In the genomic region with DNA sequence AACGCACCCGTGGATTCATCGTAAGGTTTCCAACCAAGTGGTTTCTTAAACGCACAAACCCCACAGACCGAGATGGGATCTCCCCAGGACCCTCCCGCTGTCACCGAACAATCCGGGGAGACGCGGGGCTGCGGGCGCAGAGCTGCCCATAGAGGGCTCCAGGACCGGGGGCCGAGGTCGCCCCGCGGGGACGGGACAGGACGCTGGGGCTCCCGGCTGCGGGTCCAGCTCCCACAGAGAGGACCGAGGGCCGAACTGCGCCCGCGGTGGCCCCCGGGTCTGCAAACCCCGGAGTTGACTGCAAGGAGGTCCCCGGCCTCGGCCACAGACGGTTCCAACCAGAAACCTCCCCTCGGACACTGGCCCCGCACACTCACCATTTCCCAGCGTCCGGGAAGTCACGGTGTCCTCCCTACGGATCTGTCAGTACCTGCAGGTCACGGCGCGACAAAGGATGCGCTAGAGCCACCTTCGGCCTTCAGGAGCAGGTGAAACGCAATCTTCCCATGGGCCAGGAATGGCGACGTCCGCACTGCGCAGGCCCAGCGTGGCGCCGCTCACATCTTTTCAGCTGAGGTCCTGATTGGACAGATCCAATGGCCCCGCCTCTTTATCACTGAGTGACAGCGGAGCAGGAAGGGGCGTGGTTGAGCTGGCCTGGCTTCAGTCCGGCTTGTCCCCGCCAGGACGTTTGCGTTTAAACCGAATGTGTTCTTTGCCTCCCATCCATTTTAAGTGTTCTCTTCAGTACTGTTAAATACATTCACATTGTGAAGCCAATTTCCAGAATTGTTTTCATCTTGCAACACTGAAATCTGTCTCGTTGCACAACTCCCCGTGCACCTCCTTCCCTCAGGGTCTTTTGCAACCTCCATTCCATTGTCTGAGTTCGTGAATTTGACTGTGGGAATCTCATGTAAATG, we compare ENCODE assay signal across 8 cellular contexts. TPM values are rescaled to one million over a fixed set of nuclear protein-coding genes. Genes with fewer than 3 reads are reported as not detected.
A peak's percentile ranks its signal among the peaks of the same experiment; 100 is the strongest.
DNase-seq lines count a peak whose midpoint lies in the region; ATAC-seq and TF ChIP-seq lines count a peak whose summit lies in the region.

A gene (minus strand): TSS at position 534 of the 923 bp plus-strand sequence. CDS start 154 bp downstream, at position 380.

- H3K4me3 ChIP-seq in Peyer's patch: peak within 1 kb of the TSS; percentile 79 to 98 (median 88)
- H3K4me3 ChIP-seq in fibroblast of mammary gland (ENCODE audit: control insufficient read depth, low read depth, low read length): peak within 1 kb of the TSS; percentile 93
- H3K4me3 ChIP-seq in naive thymus-derived CD4-positive, alpha-beta T cell (ENCODE audit: low read length): peak within 1 kb of the TSS; percentile 78

- no peak for TF ChIP-seq RAD21 in Ishikawa (IDR thresholded peaks at IDR 0.05; ENCODE audit: low read depth)

- H3K27me3 ChIP-seq in Peyer's patch: no peaks in the 10 kb centered on the region
- H3K27me3 ChIP-seq in naive thymus-derived CD4-positive, alpha-beta T cell (ENCODE audit: control insufficient read depth in 2 of 2, insufficient read depth in 2 of 2, low read length in 2 of 2): no peaks in the 10 kb centered on the region

- POLR2A ChIA-PET in naive thymus-derived CD4-positive, alpha-beta T cell (lab: Charles Lee): interaction anchor here (0.6 to 6.1 kb wide), 28 partner anchors 10 to 224 kb away, joined by 3 to 119 read pairs (median 4); a partner anchor contains a TSS

- H3K27me3 Mint-ChIP-seq in naive thymus-derived CD4-positive, alpha-beta T cell: no peaks in the 10 kb centered on the region
- no peaks in the 10 kb centered on the region for H3K27me3 Mint-ChIP-seq in stimulated activated memory B cell treated with anti-CD40 and anti-IgM and Interleukin-4, amounts not matched to agents 10 μg/mL and 1 μg/mL and 100 μg/mL, for 72 hours

- intact Hi-C loops in naive thymus-derived CD4-positive, alpha-beta T cell (cut with micrococcal nuclease): loop anchor here (1.0 to 10.0 kb wide), 11 partner anchors 14 to 1192 kb away; a partner anchor contains a TSS

- H3K36me3 Mint-ChIP-seq in naive thymus-derived CD4-positive, alpha-beta T cell: peaks cover 13 to 47% (median 42%) of the 10 kb centered on the region in 5 donors
- H3K36me3 Mint-ChIP-seq in stimulated activated memory B cell treated with anti-CD40 and anti-IgM and Interleukin-4, amounts not matched to agents 10 μg/mL and 1 μg/mL and 100 μg/mL, for 72 hours: peaks cover 31% of the 10 kb centered on the region

- no peak for TF ChIP-seq EP300 in Ishikawa (IDR thresholded peaks at IDR 0.05; ENCODE audit: borderline replicate concordance)

- H3K4me1 ChIP-seq in Peyer's patch: peaks cover 0 to 5% (median 0%) of the 10 kb centered on the region in 4 donors
- peaks cover 3 to 7% of the 10 kb centered on the region in 2 donors for H3K4me1 ChIP-seq in naive thymus-derived CD4-positive, alpha-beta T cell (ENCODE audit: control insufficient read depth in 2 of 2, insufficient read depth in 2 of 2, low read length in 2 of 2)

- TF ChIP-seq POLR2A in Peyer's patch (IDR thresholded peaks at IDR 0.05): peak; percentile 42 to 56

- peak; percentile 91 for DNase-seq in DMS79 (lab: John Stamatoyannopoulos, UW)
- peak; percentile 85 to 98 (median 96) for DNase-seq in Peyer's patch
- peak; percentile 81 to 83 for DNase-seq in activated T-helper 1 cell treated with anti-CD3 and anti-CD28 coated beads, Interleukin-2, amount 50 U/mL, for 16 hours (ENCODE audit: low read depth in 1 of 2, low spot score in 1 of 2)
- DNase-seq in fibroblast of mammary gland (ENCODE audit: low read depth): peak; percentile 91
- peak; percentile 69 to 91 (median 89) for DNase-seq in naive thymus-derived CD4-positive, alpha-beta T cell

- peak within 1 kb of the TSS; percentile 64 to 85 (median 74) for H3K27ac ChIP-seq in Peyer's patch
- peak within 1 kb of the TSS; percentile 87 for H3K27ac ChIP-seq in naive thymus-derived CD4-positive, alpha-beta T cell (ENCODE audit: low read depth, low read length)

- peak; percentile 100 for ATAC-seq in GM21619 (IDR thresholded peaks at IDR 0.05; ENCODE audit: unreplicated experiment)
- ATAC-seq in naive thymus-derived CD4-positive, alpha-beta T cell: peak; percentile 100
- ATAC-seq in stimulated activated memory B cell treated with anti-CD40 and anti-IgM and Interleukin-4, amounts not matched to agents 10 μg/mL and 1 μg/mL and 100 μg/mL, for 72 hours: peak; percentile 100

- H3K9me3 ChIP-seq in Peyer's patch: peaks cover 0 to 26% (median 3%) of the 10 kb centered on the region in 4 donors
- H3K9me3 ChIP-seq in naive thymus-derived CD4-positive, alpha-beta T cell (ENCODE audit: control insufficient read depth in 2 of 3, low read length in 3 of 3): peaks cover 0 to 27% (median 0%) of the 10 kb centered on the region in 3 experiments

- H3K4me3 Mint-ChIP-seq in naive thymus-derived CD4-positive, alpha-beta T cell: peak within 1 kb of the TSS; percentile 93 to 100 (median 98)
- peak within 1 kb of the TSS; percentile 99 for H3K4me3 Mint-ChIP-seq in stimulated activated memory B cell treated with anti-CD40 and anti-IgM and Interleukin-4, amounts not matched to agents 10 μg/mL and 1 μg/mL and 100 μg/mL, for 72 hours

- TF ChIP-seq CTCF in Peyer's patch (IDR thresholded peaks at IDR 0.05): no peak
- TF ChIP-seq CTCF in fibroblast of mammary gland (conservative IDR thresholded peaks at IDR 0.05; ENCODE audit: control insufficient read depth, insufficient read depth, low read depth, low read length): no peak

- H3K4me1 Mint-ChIP-seq in naive thymus-derived CD4-positive, alpha-beta T cell: peaks cover 16 to 39% (median 21%) of the 10 kb centered on the region in 7 donors
- peaks cover 25% of the 10 kb centered on the region for H3K4me1 Mint-ChIP-seq in stimulated activated memory B cell treated with anti-CD40 and anti-IgM and Interleukin-4, amounts not matched to agents 10 μg/mL and 1 μg/mL and 100 μg/mL, for 72 hours

- H3K27ac Mint-ChIP-seq in naive thymus-derived CD4-positive, alpha-beta T cell: peak within 1 kb of the TSS; percentile 93 to 98 (median 95)
- peak within 1 kb of the TSS; percentile 87 for H3K27ac Mint-ChIP-seq in stimulated activated memory B cell treated with anti-CD40 and anti-IgM and Interleukin-4, amounts not matched to agents 10 μg/mL and 1 μg/mL and 100 μg/mL, for 72 hours

- peaks cover 0 to 51% (median 27%) of the 10 kb centered on the region in 11 donors for H3K9me3 Mint-ChIP-seq in naive thymus-derived CD4-positive, alpha-beta T cell
- H3K9me3 Mint-ChIP-seq in stimulated activated memory B cell treated with anti-CD40 and anti-IgM and Interleukin-4, amounts not matched to agents 10 μg/mL and 1 μg/mL and 100 μg/mL, for 72 hours: no peaks in the 10 kb centered on the region

- CTCF ChIA-PET in naive thymus-derived CD4-positive, alpha-beta T cell (lab: Charles Lee): interaction anchor here (0.5 to 2.4 kb wide), 4 partner anchors 43 to 89 kb away, joined by 3 to 9 read pairs (median 6); a partner anchor contains a TSS

- H3K36me3 ChIP-seq in Peyer's patch: peaks cover 0 to 8% (median 0%) of the 10 kb centered on the region in 3 donors
- H3K36me3 ChIP-seq in naive thymus-derived CD4-positive, alpha-beta T cell (ENCODE audit: control insufficient read depth in 2 of 3, insufficient read depth in 3 of 3, low read length in 3 of 3): peaks cover 0 to 44% (median 6%) of the 10 kb centered on the region in 3 experiments

TF ChIP-seq in Ishikawa, 13 proteins besides CTCF, POLR2A, EP300 and RAD21 (continues in another document):
- no peak for TF ChIP-seq FOXM1 (IDR thresholded peaks at IDR 0.05; ENCODE audit: borderline replicate concordance, low read depth)
- TF ChIP-seq TEAD4 (IDR thresholded peaks at IDR 0.05): peak; percentile 8; the same call in 1 of the 2 replicates
- TF ChIP-seq, protein P1, sequence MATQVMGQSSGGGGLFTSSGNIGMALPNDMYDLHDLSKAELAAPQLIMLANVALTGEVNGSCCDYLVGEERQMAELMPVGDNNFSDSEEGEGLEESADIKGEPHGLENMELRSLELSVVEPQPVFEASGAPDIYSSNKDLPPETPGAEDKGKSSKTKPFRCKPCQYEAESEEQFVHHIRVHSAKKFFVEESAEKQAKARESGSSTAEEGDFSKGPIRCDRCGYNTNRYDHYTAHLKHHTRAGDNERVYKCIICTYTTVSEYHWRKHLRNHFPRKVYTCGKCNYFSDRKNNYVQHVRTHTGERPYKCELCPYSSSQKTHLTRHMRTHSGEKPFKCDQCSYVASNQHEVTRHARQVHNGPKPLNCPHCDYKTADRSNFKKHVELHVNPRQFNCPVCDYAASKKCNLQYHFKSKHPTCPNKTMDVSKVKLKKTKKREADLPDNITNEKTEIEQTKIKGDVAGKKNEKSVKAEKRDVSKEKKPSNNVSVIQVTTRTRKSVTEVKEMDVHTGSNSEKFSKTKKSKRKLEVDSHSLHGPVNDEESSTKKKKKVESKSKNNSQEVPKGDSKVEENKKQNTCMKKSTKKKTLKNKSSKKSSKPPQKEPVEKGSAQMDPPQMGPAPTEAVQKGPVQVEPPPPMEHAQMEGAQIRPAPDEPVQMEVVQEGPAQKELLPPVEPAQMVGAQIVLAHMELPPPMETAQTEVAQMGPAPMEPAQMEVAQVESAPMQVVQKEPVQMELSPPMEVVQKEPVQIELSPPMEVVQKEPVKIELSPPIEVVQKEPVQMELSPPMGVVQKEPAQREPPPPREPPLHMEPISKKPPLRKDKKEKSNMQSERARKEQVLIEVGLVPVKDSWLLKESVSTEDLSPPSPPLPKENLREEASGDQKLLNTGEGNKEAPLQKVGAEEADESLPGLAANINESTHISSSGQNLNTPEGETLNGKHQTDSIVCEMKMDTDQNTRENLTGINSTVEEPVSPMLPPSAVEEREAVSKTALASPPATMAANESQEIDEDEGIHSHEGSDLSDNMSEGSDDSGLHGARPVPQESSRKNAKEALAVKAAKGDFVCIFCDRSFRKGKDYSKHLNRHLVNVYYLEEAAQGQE (IDR thresholded peaks at IDR 0.05; ENCODE audit: low read depth): no peak
- TF ChIP-seq TAF1 (IDR thresholded peaks at IDR 0.05; ENCODE audit: low read depth): peak; percentile 88
- TF ChIP-seq YY1 (IDR thresholded peaks at IDR 0.05; ENCODE audit: low read depth): peak; percentile 90
- TF ChIP-seq, protein P2, sequence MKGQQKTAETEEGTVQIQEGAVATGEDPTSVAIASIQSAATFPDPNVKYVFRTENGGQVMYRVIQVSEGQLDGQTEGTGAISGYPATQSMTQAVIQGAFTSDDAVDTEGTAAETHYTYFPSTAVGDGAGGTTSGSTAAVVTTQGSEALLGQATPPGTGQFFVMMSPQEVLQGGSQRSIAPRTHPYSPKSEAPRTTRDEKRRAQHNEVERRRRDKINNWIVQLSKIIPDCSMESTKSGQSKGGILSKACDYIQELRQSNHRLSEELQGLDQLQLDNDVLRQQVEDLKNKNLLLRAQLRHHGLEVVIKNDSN (IDR thresholded peaks at IDR 0.05): no peak
- TF ChIP-seq CREB1 (IDR thresholded peaks at IDR 0.05; ENCODE audit: low read depth): 0 out of 2 replicates have a peak, but pooled peaks have one; percentile 15
- TF ChIP-seq ZBTB7A (IDR thresholded peaks at IDR 0.05; ENCODE audit: low read depth): no peak; the same call in 1 of the 2 replicates
- TF ChIP-seq CEBPB (IDR thresholded peaks at IDR 0.05): peak; percentile 93
- no peak for TF ChIP-seq NFIC (IDR thresholded peaks at IDR 0.05)

RNA-seq across cellular contexts. Expression of the gene that starts here (rescaled TPM):
- total RNA-seq in Peyer's patch: 10 to 100 TPM in 1 of 4 donors, 1 to 10 TPM in 3; 1.9 to 11.6 (median 6.4) TPM
- 10 to 100 TPM in 4 of 5 experiments, 1 to 10 TPM in 1; 7.0 to 35.0 (median 30.3) TPM for total RNA-seq in naive thymus-derived CD4-positive, alpha-beta T cell
- polyA plus RNA-seq in naive thymus-derived CD4-positive, alpha-beta T cell: 10 to 100 TPM; 15.6 to 17.6 TPM

Comparison
In these comparisons a context has a peak if more than half of its experiments do, and no peak if none do; other contexts are left out.
1. Peak in every context shown above with its lines: DNase-seq, ATAC-seq, H3K4me3 ChIP-seq and H3K27ac ChIP-seq.